ENCODE assay signal across 17 cellular contexts in the genomic region with DNA sequence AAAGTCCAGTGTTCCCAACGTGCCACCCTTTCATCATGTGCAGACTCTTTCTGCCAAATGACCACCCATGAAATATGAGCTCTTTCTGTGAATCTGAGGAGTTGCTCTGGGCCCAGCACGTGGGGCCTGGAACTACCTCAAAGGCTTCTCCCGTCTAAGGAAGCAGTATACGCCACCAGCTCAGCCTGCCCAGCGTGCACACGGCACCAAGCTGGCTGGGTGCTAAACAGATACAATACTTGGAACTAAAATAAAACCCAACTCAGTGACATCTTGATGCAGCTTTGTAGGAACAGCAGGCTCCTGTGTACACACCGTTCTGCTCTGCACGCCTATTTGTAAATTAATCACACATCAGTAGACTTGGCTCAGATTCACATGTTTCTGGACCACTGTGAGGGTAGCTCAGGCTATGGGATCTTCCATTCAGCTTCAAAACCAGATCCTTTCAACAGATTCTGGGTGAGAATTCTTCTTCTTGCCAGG.
A peak's percentile ranks its signal among the peaks of the same experiment; 100 is the strongest.
DNase-seq lines count a peak whose midpoint lies in the region; ATAC-seq and TF ChIP-seq lines count a peak whose summit lies in the region.
"Had no signal": no experiment of that assay in that cellular context is flagged by ENCODE, and none has a peak within 500 bp of the region (broad histone marks: within the 10 kb centered on the region; RNA-seq: fewer than 3 reads in every experiment).

No MANE protein-coding gene starts in this region.

- 75% methylated on average over 8 of the region's 8 CpGs for WGBS in thymus

- peaks cover 3% of the 10 kb centered on the region for H3K4me1 Mint-ChIP-seq in activated CD4-positive, alpha-beta T cell treated with anti-CD3 and anti-CD28 coated beads for 36 hours

- POLR2A ChIA-PET in activated CD4-positive, alpha-beta T cell treated with anti-CD3 and anti-CD28 coated beads for 36 hours (lab: Charles Lee): interaction anchor here (0.5 kb wide), 1 partner anchor 197 kb away, joined by 3 read pairs; no protein-coding TSS in a partner anchor

- TF ChIP-seq CTCF in choroid plexus epithelial cell (conservative IDR thresholded peaks at IDR 0.05; ENCODE audit: low read depth, low read length): no peak

- no peaks in the 10 kb centered on the region for H3K27me3 Mint-ChIP-seq in activated CD4-positive, alpha-beta T cell treated with anti-CD3 and anti-CD28 coated beads for 36 hours
- H3K27me3 Mint-ChIP-seq: CD8-positive, alpha-beta memory T cell had no signal

- H3K36me3 ChIP-seq in thymus (ENCODE audit: control insufficient read depth, insufficient read depth): peaks cover 38% of the 10 kb centered on the region
- H3K36me3 ChIP-seq: lower lobe of right lung, Peyer's patch, sigmoid colon had no signal

- H3K27ac Mint-ChIP-seq in activated CD4-positive, alpha-beta T cell treated with anti-CD3 and anti-CD28 coated beads for 36 hours: peak overlapping the region; percentile 19

- no peaks in the 10 kb centered on the region for H3K36me3 Mint-ChIP-seq in activated CD4-positive, alpha-beta T cell treated with anti-CD3 and anti-CD28 coated beads for 36 hours (ENCODE audit: low read depth)
- H3K36me3 Mint-ChIP-seq: natural killer cell had no signal

- no peak overlapping the region for H3K4me3 ChIP-seq in choroid plexus epithelial cell (ENCODE audit: low read depth, low read length)
- no peak overlapping the region for H3K4me3 ChIP-seq in thymus (ENCODE audit: low read length)
- H3K4me3 ChIP-seq: GM23248, lower lobe of right lung, Peyer's patch, sigmoid colon had no signal

- no peaks in the 10 kb centered on the region for H3K9me3 Mint-ChIP-seq in activated CD4-positive, alpha-beta T cell treated with anti-CD3 and anti-CD28 coated beads for 36 hours (ENCODE audit: low read depth)
- H3K9me3 Mint-ChIP-seq: CD8-positive, alpha-beta memory T cell; natural killer cell had no signal

- H3K9me3 ChIP-seq in thymus (ENCODE audit: control insufficient read depth): no peaks in the 10 kb centered on the region
- H3K9me3 ChIP-seq: lower lobe of right lung, Peyer's patch, sigmoid colon had no signal

- DNase-seq in activated CD4-positive, alpha-beta T cell treated with anti-CD3 and anti-CD28 coated beads for 36 hours: no peak
- DNase-seq in activated CD4-positive, alpha-beta T cell treated with anti-CD3 and anti-CD28 coated beads for 4 hours: no peak
- DNase-seq in NCI-H446 (lab: John Stamatoyannopoulos, UW) (peak; percentile 87 to 96), choroid plexus epithelial cell (ENCODE audit: low read depth) (peak; percentile 13), GOT3 (lab: John Stamatoyannopoulos, UW) (no peak)
- DNase-seq in activated T-cell treated with anti-CD3 and anti-CD28 coated beads, Interleukin-2, amount 50 U/mL, for 1 hour: no peak
- DNase-seq in stimulated activated CD4-positive, alpha-beta T cell treated with anti-CD3 and anti-CD28 coated beads, Interleukin-15, amount 100 ng/mL, for 24 hours: no peak
- DNase-seq: CD8-positive, alpha-beta memory T cell; GM23248; lower lobe of right lung; natural killer cell; NCI-H187; sigmoid colon; stimulated activated naive CD4-positive, alpha-beta T cell treated with Interleukin-2 at 50 U/mL for 16 hours; T-helper 1 cell had no signal

- no peak for ATAC-seq in activated CD4-positive, alpha-beta T cell treated with anti-CD3 and anti-CD28 coated beads for 36 hours
- ATAC-seq: lower lobe of right lung, natural killer cell had no signal

- intact Hi-C loops in activated CD4-positive, alpha-beta T cell treated with anti-CD3 and anti-CD28 coated beads for 36 hours (cut with DNase I, micrococcal nuclease): no loop called here

- H3K4me3 Mint-ChIP-seq in activated CD4-positive, alpha-beta T cell treated with anti-CD3 and anti-CD28 coated beads for 36 hours: no peak overlapping the region
- H3K4me3 Mint-ChIP-seq: CD8-positive, alpha-beta memory T cell; natural killer cell had no signal

- CTCF ChIA-PET in activated CD4-positive, alpha-beta T cell treated with anti-CD3 and anti-CD28 coated beads for 36 hours (lab: Charles Lee): interaction anchor here (0.9 to 1.4 kb wide), 2 partner anchors 9 to 12 kb away, joined by 3 to 4 read pairs; no protein-coding TSS in a partner anchor

- peaks cover 29% of the 10 kb centered on the region for H3K4me1 ChIP-seq in thymus (ENCODE audit: control insufficient read depth, insufficient read depth, low read length)

- peak overlapping the region; percentile 43 for H3K27ac ChIP-seq in thymus (ENCODE audit: low read depth)
- H3K27ac ChIP-seq: GM23248, lower lobe of right lung, Peyer's patch, sigmoid colon had no signal

- H3K27me3 ChIP-seq in thymus (ENCODE audit: control insufficient read depth, insufficient read depth): no peaks in the 10 kb centered on the region
- H3K27me3 ChIP-seq: Peyer's patch, sigmoid colon had no signal

Comparison
In these comparisons a context has a peak if more than half of its experiments do, and no peak if none do; other contexts are left out.
1. DNase-seq: peak in NCI-H446 (2 of 2) and choroid plexus epithelial cell (single experiment); none in activated CD4-positive, alpha-beta T cell treated with anti-CD3 and anti-CD28 coated beads for 36 hours (single experiment), activated CD4-positive, alpha-beta T cell treated with anti-CD3 and anti-CD28 coated beads for 4 hours (0 of 2), GOT3 (single experiment), activated T-cell treated with anti-CD3 and anti-CD28 coated beads, Interleukin-2, amount 50 U/mL, for 1 hour (single experiment) and stimulated activated CD4-positive, alpha-beta T cell treated with anti-CD3 and anti-CD28 coated beads, Interleukin-15, amount 100 ng/mL, for 24 hours (single experiment).